Comparison of ENCODE assay signal across 8 cellular contexts in the genomic region with DNA sequence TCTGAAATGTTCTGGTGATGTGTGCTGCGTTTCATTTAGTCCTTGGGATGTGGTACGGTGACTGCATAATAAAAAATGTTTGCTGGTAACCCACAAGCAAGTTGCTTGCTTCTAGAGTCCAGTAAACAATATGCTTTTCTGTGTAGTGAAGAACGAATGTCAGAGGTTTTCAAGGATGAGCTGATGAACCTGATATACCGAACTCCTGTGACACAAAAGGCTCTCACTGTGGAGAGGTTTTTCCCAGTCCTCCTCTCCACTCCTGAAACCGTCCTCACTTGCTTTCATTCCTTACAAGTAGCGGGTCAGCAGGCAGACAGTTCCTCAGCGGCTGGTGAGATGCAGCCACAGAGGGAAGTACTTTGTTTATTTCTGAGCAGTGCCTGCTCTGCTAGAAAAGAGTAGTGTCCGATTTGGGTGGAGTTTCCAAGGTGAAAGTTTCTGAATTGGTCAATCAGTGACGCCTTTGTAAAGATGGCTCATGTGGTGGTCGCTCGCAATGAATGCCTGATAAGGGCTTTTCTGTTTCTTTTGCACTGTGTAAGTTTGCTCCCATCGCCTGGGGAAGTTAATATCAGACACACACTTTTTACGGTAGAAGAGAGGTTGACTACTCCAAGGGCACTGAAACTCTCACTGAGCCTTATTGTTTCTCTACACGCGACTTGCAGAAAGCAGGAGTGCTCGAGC. TPM values are rescaled to one million over a fixed set of nuclear protein-coding genes. Genes with fewer than 3 reads are reported as not detected.
A peak's percentile ranks its signal among the peaks of the same experiment; 100 is the strongest.
DNase-seq lines count a peak whose midpoint lies in the region; ATAC-seq lines count a peak whose summit lies in the region.

No MANE protein-coding gene starts in this region.

- peaks cover 66% of the 10 kb centered on the region for H3K4me1 Mint-ChIP-seq in activated naive CD4-positive, alpha-beta T cell treated with anti-CD3 and anti-CD28 coated beads, Interleukin-2, amount 50 U/mL, for 24 hours
- peaks cover 39 to 53% (median 48%) of the 10 kb centered on the region in 3 donors for H3K4me1 Mint-ChIP-seq in IgD-negative memory B cell
- H3K4me1 Mint-ChIP-seq in activated CD8-positive, alpha-beta T cell treated with anti-CD3 and anti-CD28 coated beads, Interleukin-2, amount 10 ng/mL, durations not matched to agents 7 days and 5 days (ENCODE audit: low read depth) = peaks cover 56% of the 10 kb centered on the region

- no peaks in the 10 kb centered on the region for H3K36me3 Mint-ChIP-seq in activated naive CD4-positive, alpha-beta T cell treated with anti-CD3 and anti-CD28 coated beads, Interleukin-2, amount 50 U/mL, for 24 hours
- peaks cover 1% of the 10 kb centered on the region for H3K36me3 Mint-ChIP-seq in IgD-negative memory B cell
- peaks cover 10% of the 10 kb centered on the region for H3K36me3 Mint-ChIP-seq in activated CD8-positive, alpha-beta T cell treated with anti-CD3 and anti-CD28 coated beads, Interleukin-2, amount 10 ng/mL, durations not matched to agents 7 days and 5 days (ENCODE audit: low read depth)

- no peaks in the 10 kb centered on the region for H3K27me3 Mint-ChIP-seq in activated naive CD4-positive, alpha-beta T cell treated with anti-CD3 and anti-CD28 coated beads, Interleukin-2, amount 50 U/mL, for 24 hours
- no peaks in the 10 kb centered on the region for H3K27me3 Mint-ChIP-seq in IgD-negative memory B cell
- H3K27me3 Mint-ChIP-seq in activated CD8-positive, alpha-beta T cell treated with anti-CD3 and anti-CD28 coated beads, Interleukin-2, amount 10 ng/mL, durations not matched to agents 7 days and 5 days (ENCODE audit: low read depth) = peaks cover 3% of the 10 kb centered on the region

- H3K9me3 Mint-ChIP-seq in activated naive CD4-positive, alpha-beta T cell treated with anti-CD3 and anti-CD28 coated beads, Interleukin-2, amount 50 U/mL, for 24 hours = no peaks in the 10 kb centered on the region
- H3K9me3 Mint-ChIP-seq in IgD-negative memory B cell = no peaks in the 10 kb centered on the region
- H3K9me3 Mint-ChIP-seq in activated CD8-positive, alpha-beta T cell treated with anti-CD3 and anti-CD28 coated beads, Interleukin-2, amount 10 ng/mL, durations not matched to agents 7 days and 5 days (ENCODE audit: insufficient read depth) = no peaks in the 10 kb centered on the region

- H3K27ac Mint-ChIP-seq in activated naive CD4-positive, alpha-beta T cell treated with anti-CD3 and anti-CD28 coated beads, Interleukin-2, amount 50 U/mL, for 24 hours = peak overlapping the region; percentile 30
- peak overlapping the region; percentile 82 to 99 (median 98) for H3K27ac Mint-ChIP-seq in IgD-negative memory B cell
- peak overlapping the region; percentile 95 for H3K27ac Mint-ChIP-seq in activated CD8-positive, alpha-beta T cell treated with anti-CD3 and anti-CD28 coated beads, Interleukin-2, amount 10 ng/mL, durations not matched to agents 7 days and 5 days

- POLR2A ChIA-PET in activated CD8-positive, alpha-beta T cell treated with anti-CD3 and anti-CD28 coated beads, Interleukin-2, amount 10 ng/mL, durations not matched to agents 7 days and 5 days (lab: Charles Lee) = interaction anchor here (0.6 to 0.7 kb wide), 2 partner anchors 23 to 357 kb away, joined by 3 to 4 read pairs; no protein-coding TSS in a partner anchor

- CTCF ChIA-PET in activated CD8-positive, alpha-beta T cell treated with anti-CD3 and anti-CD28 coated beads, Interleukin-2, amount 10 ng/mL, durations not matched to agents 7 days and 5 days (lab: Charles Lee) = no interaction called here

- no peak for ATAC-seq in activated CD8-positive, alpha-beta T cell treated with anti-CD3 and anti-CD28 coated beads, Interleukin-2, amount 10 ng/mL, durations not matched to agents 7 days and 5 days
- ATAC-seq in HG03025 (IDR thresholded peaks at IDR 0.05; ENCODE audit: low FRiP score, unreplicated experiment) = no peak

- H3K4me3 Mint-ChIP-seq in activated naive CD4-positive, alpha-beta T cell treated with anti-CD3 and anti-CD28 coated beads, Interleukin-2, amount 50 U/mL, for 24 hours = peak overlapping the region; percentile 97
- peak overlapping the region; percentile 93 to 100 (median 98) for H3K4me3 Mint-ChIP-seq in IgD-negative memory B cell
- H3K4me3 Mint-ChIP-seq in activated CD8-positive, alpha-beta T cell treated with anti-CD3 and anti-CD28 coated beads, Interleukin-2, amount 10 ng/mL, durations not matched to agents 7 days and 5 days = peak overlapping the region; percentile 83

- DNase-seq in activated naive CD4-positive, alpha-beta T cell (lab: John Stamatoyannopoulos, UW) = no peak
- peak; percentile 26 for DNase-seq in activated CD8-positive, alpha-beta T cell treated with anti-CD3 and anti-CD28 coated beads, Interleukin-2, amount 10 ng/mL, durations not matched to agents 7 days and 5 days
- DNase-seq in glomerular visceral epithelial cell (ENCODE audit: extremely low spot score) (peak; percentile 61), pons (ENCODE audit: low spot score) (peak; percentile 78), DMS 273 treated with DMSO at 0.1 percent for 48 hours (lab: John Stamatoyannopoulos, UW) (no peak)

RNA-seq across cellular contexts. Expression of gene ETV6, which starts 3.0 kb away (rescaled TPM):
- 9.8 TPM for polyA plus RNA-seq in IgD-negative memory B cell
- 10 to 100 TPM; 22.1 to 26.1 TPM for total RNA-seq in activated CD8-positive, alpha-beta T cell treated with anti-CD3 and anti-CD28 coated beads, Interleukin-2, amount 10 ng/mL, durations not matched to agents 7 days and 5 days

Comparison
In these comparisons a context has a peak if more than half of its experiments do, and no peak if none do; other contexts are left out.
1. H3K27ac Mint-ChIP-seq: peak in every context shown above with its lines; median percentile 98 in IgD-negative memory B cell; 95 in activated CD8-positive, alpha-beta T cell treated with anti-CD3 and anti-CD28 coated beads, Interleukin-2, amount 10 ng/mL, durations not matched to agents 7 days and 5 days; 30 in activated naive CD4-positive, alpha-beta T cell treated with anti-CD3 and anti-CD28 coated beads, Interleukin-2, amount 50 U/mL, for 24 hours.
2. DNase-seq: peak in activated CD8-positive, alpha-beta T cell treated with anti-CD3 and anti-CD28 coated beads, Interleukin-2, amount 10 ng/mL, durations not matched to agents 7 days and 5 days (single experiment), glomerular visceral epithelial cell (single experiment) and pons (single experiment); none in activated naive CD4-positive, alpha-beta T cell (0 of 4) and DMS 273 treated with DMSO at 0.1 percent for 48 hours (single experiment).
3. Peak in every context shown above with its lines, with median percentiles within 50 percentile points of each other: H3K4me3 Mint-ChIP-seq.